1 cellular context compared by ENCODE assay signal in genomic region chr1:25874209-25874608, GRCh38.
TF ChIP-seq lines count a peak whose summit lies in the region.

No MANE protein-coding gene starts in this region.

TF ChIP-seq in K562, 482 proteins besides CTCF, POLR2A, EP300 and RAD21:
- TF ChIP-seq RBM22 (IDR thresholded peaks at IDR 0.05; ENCODE audit: low read depth, low read length, poor library complexity, severe bottlenecking) (no peak), BCOR (IDR thresholded peaks at IDR 0.05) (peak; percentile 60; the same call in 1 of the 2 replicates), ZFP36 (IDR thresholded peaks at IDR 0.05; ENCODE audit: low read depth, low read length, partially characterized antibody) (peak; percentile 69), ZKSCAN3 (CRISPR knock-in tag; IDR thresholded peaks at IDR 0.05) (no peak), RBM25 (IDR thresholded peaks at IDR 0.05; ENCODE audit: low read depth, low read length, severe bottlenecking) (peak; percentile 42), HDAC2 (IDR thresholded peaks at IDR 0.05) (0 out of 2 replicates have a peak, but pooled peaks have one; percentile 18), KDM1A (IDR thresholded peaks at IDR 0.05) (peak in 1 of 2 experiments; percentile 41; a peak in 1 of 4 replicates), PCBP1 (IDR thresholded peaks at IDR 0.05; ENCODE audit: low read depth, low read length, poor library complexity, severe bottlenecking) (no peak), ZNF586 (CRISPR knock-in tag; conservative IDR thresholded peaks at IDR 0.05) (no peak), ADNP (tag; IDR thresholded peaks at IDR 0.05) (peak; percentile 44; the same call in 1 of the 2 replicates), STAG1 (CRISPR knock-in tag; IDR thresholded peaks at IDR 0.05; ENCODE audit: borderline replicate concordance) (peak; percentile 18; the same call in 1 of the 2 replicates), DLX4 (CRISPR knock-in tag; IDR thresholded peaks at IDR 0.05) (no peak)
- TF ChIP-seq, protein P1, sequence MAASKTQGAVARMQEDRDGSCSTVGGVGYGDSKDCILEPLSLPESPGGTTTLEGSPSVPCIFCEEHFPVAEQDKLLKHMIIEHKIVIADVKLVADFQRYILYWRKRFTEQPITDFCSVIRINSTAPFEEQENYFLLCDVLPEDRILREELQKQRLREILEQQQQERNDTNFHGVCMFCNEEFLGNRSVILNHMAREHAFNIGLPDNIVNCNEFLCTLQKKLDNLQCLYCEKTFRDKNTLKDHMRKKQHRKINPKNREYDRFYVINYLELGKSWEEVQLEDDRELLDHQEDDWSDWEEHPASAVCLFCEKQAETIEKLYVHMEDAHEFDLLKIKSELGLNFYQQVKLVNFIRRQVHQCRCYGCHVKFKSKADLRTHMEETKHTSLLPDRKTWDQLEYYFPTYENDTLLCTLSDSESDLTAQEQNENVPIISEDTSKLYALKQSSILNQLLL (CRISPR knock-in tag; IDR thresholded peaks at IDR 0.05; ENCODE audit: borderline replicate concordance): no peak
